1 cellular context compared by ENCODE assay signal in the genomic region with DNA sequence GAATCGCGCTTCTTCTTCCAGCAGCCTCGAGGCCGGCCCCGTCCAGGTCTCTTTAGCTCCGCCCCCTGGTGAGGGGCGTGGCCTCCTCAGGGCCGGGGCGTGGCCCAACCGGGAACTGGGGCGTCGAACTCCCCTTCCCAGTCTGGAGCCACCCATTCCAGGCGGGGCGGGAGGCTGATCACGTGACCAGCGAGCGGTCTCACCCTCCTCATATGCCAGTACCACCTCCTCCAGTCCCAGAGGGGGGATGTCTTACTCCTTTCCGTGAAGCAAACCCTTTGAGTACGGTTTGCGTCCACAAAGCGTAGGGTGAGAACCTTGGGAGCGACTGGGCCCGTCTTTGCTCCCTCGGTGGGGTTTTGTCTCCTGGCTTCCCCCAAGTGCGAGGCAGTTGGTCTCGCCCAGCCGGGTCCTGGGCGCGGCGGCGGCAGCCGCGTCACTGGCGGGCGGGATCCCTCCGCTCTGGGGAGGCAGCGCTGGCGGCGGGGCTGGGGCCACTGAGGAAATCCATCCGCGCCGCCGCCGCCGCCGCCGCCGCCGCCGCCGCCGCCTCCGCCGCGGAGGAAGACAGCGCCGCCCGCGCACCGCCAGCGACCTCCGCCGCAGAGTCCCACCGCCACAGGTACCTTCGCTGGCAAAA.
TF ChIP-seq lines count a peak whose summit lies in the region.

A gene (plus strand): TSS at position 439 of the 640 bp plus-strand sequence. CDS start 2,526 bp downstream, outside the sequence.

TF ChIP-seq in HEK293, 187 proteins besides CTCF, POLR2A, EP300 and RAD21 (continued from another document and continues in another):
- TF ChIP-seq, protein P1, sequence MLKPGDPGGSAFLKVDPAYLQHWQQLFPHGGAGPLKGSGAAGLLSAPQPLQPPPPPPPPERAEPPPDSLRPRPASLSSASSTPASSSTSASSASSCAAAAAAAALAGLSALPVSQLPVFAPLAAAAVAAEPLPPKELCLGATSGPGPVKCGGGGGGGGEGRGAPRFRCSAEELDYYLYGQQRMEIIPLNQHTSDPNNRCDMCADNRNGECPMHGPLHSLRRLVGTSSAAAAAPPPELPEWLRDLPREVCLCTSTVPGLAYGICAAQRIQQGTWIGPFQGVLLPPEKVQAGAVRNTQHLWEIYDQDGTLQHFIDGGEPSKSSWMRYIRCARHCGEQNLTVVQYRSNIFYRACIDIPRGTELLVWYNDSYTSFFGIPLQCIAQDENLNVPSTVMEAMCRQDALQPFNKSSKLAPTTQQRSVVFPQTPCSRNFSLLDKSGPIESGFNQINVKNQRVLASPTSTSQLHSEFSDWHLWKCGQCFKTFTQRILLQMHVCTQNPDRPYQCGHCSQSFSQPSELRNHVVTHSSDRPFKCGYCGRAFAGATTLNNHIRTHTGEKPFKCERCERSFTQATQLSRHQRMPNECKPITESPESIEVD (tag by site-specific recombination; IDR thresholded peaks at IDR 0.05) = no peak
- TF ChIP-seq, protein P2, sequence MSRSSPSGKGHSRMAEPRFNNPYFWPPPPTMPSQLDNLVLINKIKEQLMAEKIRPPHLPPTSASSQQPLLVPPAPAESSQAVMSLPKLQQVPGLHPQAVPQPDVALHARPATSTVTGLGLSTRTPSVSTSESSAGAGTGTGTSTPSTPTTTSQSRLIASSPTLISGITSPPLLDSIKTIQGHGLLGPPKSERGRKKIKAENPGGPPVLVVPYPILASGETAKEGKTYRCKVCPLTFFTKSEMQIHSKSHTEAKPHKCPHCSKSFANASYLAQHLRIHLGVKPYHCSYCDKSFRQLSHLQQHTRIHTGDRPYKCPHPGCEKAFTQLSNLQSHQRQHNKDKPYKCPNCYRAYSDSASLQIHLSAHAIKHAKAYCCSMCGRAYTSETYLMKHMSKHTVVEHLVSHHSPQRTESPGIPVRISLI (tag by site-specific recombination; IDR thresholded peaks at IDR 0.05) = no peak
- TF ChIP-seq ZFP37 (tag by site-specific recombination; IDR thresholded peaks at IDR 0.05) (peak; percentile 82), ZNF664 (tag by site-specific recombination; IDR thresholded peaks at IDR 0.05) (no peak), ZFP41 (tag by site-specific recombination; IDR thresholded peaks at IDR 0.05; ENCODE audit: borderline replicate concordance) (no peak), ZNF155 (tag by site-specific recombination; IDR thresholded peaks at IDR 0.05) (no peak), ZNF214 (tag by site-specific recombination; IDR thresholded peaks at IDR 0.05; ENCODE audit: borderline replicate concordance) (no peak), ZNF366 (tag by site-specific recombination; conservative IDR thresholded peaks at IDR 0.05) (no peak; the same call in 1 of the 2 replicates), ZNF16 (tag by site-specific recombination; IDR thresholded peaks at IDR 0.05; ENCODE audit: low read depth) (no peak), ZNF785 (tag by site-specific recombination; IDR thresholded peaks at IDR 0.05) (peak; percentile 68; the same call in 1 of the 2 replicates), ZNF302 (tag by site-specific recombination; IDR thresholded peaks at IDR 0.05; ENCODE audit: low read depth) (no peak), ZNF776 (tag by site-specific recombination; IDR thresholded peaks at IDR 0.05; ENCODE audit: borderline replicate concordance) (no peak), ZNF24 (tag by site-specific recombination; IDR thresholded peaks at IDR 0.05) (peak; percentile 96), ZNF311 (tag by site-specific recombination; IDR thresholded peaks at IDR 0.05; ENCODE audit: borderline replicate concordance) (no peak), ZNF248 (tag by site-specific recombination; IDR thresholded peaks at IDR 0.05) (no peak), ZNF830 (tag by site-specific recombination; IDR thresholded peaks at IDR 0.05; ENCODE audit: low read depth) (no peak), ZNF677 (tag by site-specific recombination; IDR thresholded peaks at IDR 0.05) (0 out of 2 replicates have a peak, but pooled peaks have one; percentile 63), OSR2 (tag by site-specific recombination; IDR thresholded peaks at IDR 0.05) (peak; percentile 37; the same call in 1 of the 2 replicates), ZNF600 (tag by site-specific recombination; IDR thresholded peaks at IDR 0.05) (peak; percentile 69; the same call in 1 of the 2 replicates), ZNF19 (tag by site-specific recombination; IDR thresholded peaks at IDR 0.05; ENCODE audit: low read depth) (no peak), ZNF843 (tag by site-specific recombination; IDR thresholded peaks at IDR 0.05) (peak; percentile 83), ZNF239 (tag by site-specific recombination; IDR thresholded peaks at IDR 0.05) (peak; percentile 62; the same call in 1 of the 2 replicates), ZNF561 (tag by site-specific recombination; IDR thresholded peaks at IDR 0.05; ENCODE audit: borderline replicate concordance) (peak; percentile 99; the same call in 1 of the 2 replicates), ZNF114 (tag by site-specific recombination; IDR thresholded peaks at IDR 0.05) (no peak), ZNF112 (tag by site-specific recombination; IDR thresholded peaks at IDR 0.05) (no peak), ZNF548 (tag by site-specific recombination; IDR thresholded peaks at IDR 0.05) (peak; percentile 54; the same call in 1 of the 2 replicates), ZBTB8A (tag by site-specific recombination; IDR thresholded peaks at IDR 0.05) (peak; percentile 81), ZNF184 (tag by site-specific recombination; IDR thresholded peaks at IDR 0.05) (peak; percentile 77; the same call in 1 of the 2 replicates), HOXD13 (CRISPR knock-in tag; IDR thresholded peaks at IDR 0.05; ENCODE audit: borderline replicate concordance) (no peak), ZNF274 (IDR thresholded peaks at IDR 0.05; ENCODE audit: low read length) (no peak), ZNF274 (tag by site-specific recombination; IDR thresholded peaks at IDR 0.05; ENCODE audit: borderline replicate concordance) (no peak), KLF7 (tag by site-specific recombination; IDR thresholded peaks at IDR 0.05; ENCODE audit: borderline replicate concordance) (peak; percentile 97), HOXC10 (CRISPR knock-in tag; IDR thresholded peaks at IDR 0.05) (no peak), KLF16 (tag by site-specific recombination; IDR thresholded peaks at IDR 0.05) (peak; percentile 85), IKZF3 (tag by site-specific recombination; IDR thresholded peaks at IDR 0.05) (peak; percentile 100), ZNF658 (tag by site-specific recombination; IDR thresholded peaks at IDR 0.05) (no peak), SP7 (tag by site-specific recombination; IDR thresholded peaks at IDR 0.05) (peak; percentile 95), ZEB2 (tag by site-specific recombination; IDR thresholded peaks at IDR 0.05) (peak; percentile 99), GLIS2 (tag by site-specific recombination; IDR thresholded peaks at IDR 0.05) (peak; percentile 69; the same call in 1 of the 2 replicates), ZNF768 (tag by site-specific recombination; IDR thresholded peaks at IDR 0.05) (no peak), ZBTB21 (tag by site-specific recombination; IDR thresholded peaks at IDR 0.05) (peak; percentile 72)
- TF ChIP-seq, protein P3, sequence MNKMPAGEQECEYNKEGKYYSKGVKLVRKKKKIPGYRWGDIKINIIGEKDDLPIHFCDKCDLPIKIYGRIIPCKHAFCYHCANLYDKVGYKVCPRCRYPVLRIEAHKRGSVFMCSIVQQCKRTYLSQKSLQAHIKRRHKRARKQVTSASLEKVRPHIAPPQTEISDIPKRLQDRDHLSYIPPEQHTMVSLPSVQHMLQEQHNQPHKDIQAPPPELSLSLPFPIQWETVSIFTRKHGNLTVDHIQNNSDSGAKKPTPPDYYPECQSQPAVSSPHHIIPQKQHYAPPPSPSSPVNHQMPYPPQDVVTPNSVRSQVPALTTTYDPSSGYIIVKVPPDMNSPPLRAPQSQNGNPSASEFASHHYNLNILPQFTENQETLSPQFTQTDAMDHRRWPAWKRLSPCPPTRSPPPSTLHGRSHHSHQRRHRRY (tag by site-specific recombination; IDR thresholded peaks at IDR 0.05) = no peak
- TF ChIP-seq, protein P4, sequence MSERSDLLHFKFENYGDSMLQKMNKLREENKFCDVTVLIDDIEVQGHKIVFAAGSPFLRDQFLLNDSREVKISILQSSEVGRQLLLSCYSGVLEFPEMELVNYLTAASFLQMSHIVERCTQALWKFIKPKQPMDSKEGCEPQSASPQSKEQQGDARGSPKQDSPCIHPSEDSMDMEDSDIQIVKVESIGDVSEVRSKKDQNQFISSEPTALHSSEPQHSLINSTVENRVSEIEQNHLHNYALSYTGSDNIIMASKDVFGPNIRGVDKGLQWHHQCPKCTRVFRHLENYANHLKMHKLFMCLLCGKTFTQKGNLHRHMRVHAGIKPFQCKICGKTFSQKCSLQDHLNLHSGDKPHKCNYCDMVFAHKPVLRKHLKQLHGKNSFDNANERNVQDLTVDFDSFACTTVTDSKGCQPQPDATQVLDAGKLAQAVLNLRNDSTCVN (tag by site-specific recombination; optimal IDR thresholded peaks at IDR 0.05) = peak; percentile 77
- TF ChIP-seq, protein P5, sequence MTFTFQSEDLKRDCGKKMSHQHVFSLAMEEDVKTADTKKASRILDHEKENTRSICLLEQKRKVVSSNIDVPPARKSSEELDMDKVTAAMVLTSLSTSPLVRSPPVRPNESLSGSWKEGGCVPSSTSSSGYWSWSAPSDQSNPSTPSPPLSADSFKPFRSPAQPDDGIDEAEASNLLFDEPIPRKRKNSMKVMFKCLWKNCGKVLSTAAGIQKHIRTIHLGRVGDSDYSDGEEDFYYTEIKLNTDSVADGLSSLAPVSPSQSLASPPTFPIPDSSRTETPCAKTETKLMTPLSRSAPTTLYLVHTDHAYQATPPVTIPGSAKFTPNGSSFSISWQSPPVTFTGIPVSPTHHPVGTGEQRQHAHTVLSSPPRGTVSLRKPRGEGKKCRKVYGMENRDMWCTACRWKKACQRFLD (tag by site-specific recombination; IDR thresholded peaks at IDR 0.05) = no peak
- TF ChIP-seq, protein P6, sequence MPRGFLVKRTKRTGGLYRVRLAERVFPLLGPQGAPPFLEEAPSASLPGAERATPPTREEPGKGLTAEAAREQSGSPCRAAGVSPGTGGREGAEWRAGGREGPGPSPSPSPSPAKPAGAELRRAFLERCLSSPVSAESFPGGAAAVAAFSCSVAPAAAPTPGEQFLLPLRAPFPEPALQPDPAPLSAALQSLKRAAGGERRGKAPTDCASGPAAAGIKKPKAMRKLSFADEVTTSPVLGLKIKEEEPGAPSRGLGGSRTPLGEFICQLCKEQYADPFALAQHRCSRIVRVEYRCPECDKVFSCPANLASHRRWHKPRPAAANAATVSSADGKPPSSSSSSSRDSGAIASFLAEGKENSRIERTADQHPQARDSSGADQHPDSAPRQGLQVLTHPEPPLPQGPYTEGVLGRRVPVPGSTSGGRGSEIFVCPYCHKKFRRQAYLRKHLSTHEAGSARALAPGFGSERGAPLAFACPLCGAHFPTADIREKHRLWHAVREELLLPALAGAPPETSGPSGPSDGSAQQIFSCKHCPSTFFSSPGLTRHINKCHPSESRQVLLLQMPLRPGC (tag by site-specific recombination; IDR thresholded peaks at IDR 0.05) = peak; percentile 68
- TF ChIP-seq, protein P7, sequence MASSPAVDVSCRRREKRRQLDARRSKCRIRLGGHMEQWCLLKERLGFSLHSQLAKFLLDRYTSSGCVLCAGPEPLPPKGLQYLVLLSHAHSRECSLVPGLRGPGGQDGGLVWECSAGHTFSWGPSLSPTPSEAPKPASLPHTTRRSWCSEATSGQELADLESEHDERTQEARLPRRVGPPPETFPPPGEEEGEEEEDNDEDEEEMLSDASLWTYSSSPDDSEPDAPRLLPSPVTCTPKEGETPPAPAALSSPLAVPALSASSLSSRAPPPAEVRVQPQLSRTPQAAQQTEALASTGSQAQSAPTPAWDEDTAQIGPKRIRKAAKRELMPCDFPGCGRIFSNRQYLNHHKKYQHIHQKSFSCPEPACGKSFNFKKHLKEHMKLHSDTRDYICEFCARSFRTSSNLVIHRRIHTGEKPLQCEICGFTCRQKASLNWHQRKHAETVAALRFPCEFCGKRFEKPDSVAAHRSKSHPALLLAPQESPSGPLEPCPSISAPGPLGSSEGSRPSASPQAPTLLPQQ (tag by site-specific recombination; IDR thresholded peaks at IDR 0.05) = peak; percentile 96
- TF ChIP-seq, protein P8, sequence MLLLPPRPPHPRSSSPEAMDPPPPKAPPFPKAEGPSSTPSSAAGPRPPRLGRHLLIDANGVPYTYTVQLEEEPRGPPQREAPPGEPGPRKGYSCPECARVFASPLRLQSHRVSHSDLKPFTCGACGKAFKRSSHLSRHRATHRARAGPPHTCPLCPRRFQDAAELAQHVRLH (tag by site-specific recombination; IDR thresholded peaks at IDR 0.05) = peak; percentile 61; the same call in 1 of the 2 replicates
- TF ChIP-seq, protein P9, sequence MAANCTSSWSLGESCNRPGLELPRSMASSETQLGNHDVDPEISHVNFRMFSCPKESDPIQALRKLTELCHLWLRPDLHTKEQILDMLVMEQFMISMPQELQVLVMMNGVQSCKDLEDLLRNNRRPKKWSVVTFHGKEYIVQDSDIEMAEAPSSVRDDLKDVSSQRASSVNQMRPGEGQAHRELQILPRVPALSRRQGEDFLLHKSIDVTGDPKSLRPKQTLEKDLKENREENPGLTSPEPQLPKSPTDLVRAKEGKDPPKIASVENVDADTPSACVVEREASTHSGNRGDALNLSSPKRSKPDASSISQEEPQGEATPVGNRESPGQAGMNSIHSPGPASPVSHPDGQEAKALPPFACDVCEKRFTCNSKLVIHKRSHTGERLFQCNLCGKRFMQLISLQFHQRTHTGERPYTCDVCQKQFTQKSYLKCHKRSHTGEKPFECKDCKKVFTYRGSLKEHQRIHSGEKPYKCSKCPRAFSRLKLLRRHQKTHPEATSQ (tag by site-specific recombination; IDR thresholded peaks at IDR 0.05) = 0 out of 2 replicates have a peak, but pooled peaks have one; percentile 70
- TF ChIP-seq, protein P10, sequence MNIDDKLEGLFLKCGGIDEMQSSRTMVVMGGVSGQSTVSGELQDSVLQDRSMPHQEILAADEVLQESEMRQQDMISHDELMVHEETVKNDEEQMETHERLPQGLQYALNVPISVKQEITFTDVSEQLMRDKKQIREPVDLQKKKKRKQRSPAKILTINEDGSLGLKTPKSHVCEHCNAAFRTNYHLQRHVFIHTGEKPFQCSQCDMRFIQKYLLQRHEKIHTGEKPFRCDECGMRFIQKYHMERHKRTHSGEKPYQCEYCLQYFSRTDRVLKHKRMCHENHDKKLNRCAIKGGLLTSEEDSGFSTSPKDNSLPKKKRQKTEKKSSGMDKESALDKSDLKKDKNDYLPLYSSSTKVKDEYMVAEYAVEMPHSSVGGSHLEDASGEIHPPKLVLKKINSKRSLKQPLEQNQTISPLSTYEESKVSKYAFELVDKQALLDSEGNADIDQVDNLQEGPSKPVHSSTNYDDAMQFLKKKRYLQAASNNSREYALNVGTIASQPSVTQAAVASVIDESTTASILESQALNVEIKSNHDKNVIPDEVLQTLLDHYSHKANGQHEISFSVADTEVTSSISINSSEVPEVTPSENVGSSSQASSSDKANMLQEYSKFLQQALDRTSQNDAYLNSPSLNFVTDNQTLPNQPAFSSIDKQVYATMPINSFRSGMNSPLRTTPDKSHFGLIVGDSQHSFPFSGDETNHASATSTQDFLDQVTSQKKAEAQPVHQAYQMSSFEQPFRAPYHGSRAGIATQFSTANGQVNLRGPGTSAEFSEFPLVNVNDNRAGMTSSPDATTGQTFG (tag by site-specific recombination; IDR thresholded peaks at IDR 0.05; ENCODE audit: borderline replicate concordance) = no peak
- TF ChIP-seq, protein P11, sequence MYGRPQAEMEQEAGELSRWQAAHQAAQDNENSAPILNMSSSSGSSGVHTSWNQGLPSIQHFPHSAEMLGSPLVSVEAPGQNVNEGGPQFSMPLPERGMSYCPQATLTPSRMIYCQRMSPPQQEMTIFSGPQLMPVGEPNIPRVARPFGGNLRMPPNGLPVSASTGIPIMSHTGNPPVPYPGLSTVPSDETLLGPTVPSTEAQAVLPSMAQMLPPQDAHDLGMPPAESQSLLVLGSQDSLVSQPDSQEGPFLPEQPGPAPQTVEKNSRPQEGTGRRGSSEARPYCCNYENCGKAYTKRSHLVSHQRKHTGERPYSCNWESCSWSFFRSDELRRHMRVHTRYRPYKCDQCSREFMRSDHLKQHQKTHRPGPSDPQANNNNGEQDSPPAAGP (tag by site-specific recombination; IDR thresholded peaks at IDR 0.05) = peak; percentile 99
